In genomic region chr6:116099036-116099435, GRCh38 we compare ENCODE assay signal across 1 cellular context.
A peak's percentile ranks its signal among the peaks of the same experiment; 100 is the strongest.
TF ChIP-seq lines count a peak whose summit lies in the region.

No MANE protein-coding gene starts in this region.

TF ChIP-seq in K562, 482 proteins besides CTCF, POLR2A, EP300 and RAD21:
- TF ChIP-seq MAFK (IDR thresholded peaks at IDR 0.05; ENCODE audit: low read length) (peak; percentile 75), ZNF507 (tag; conservative IDR thresholded peaks at IDR 0.05) (no peak), ZNF316 (IDR thresholded peaks at IDR 0.05) (peak; percentile 91), MAFF (IDR thresholded peaks at IDR 0.05; ENCODE audit: low read length) (peak; percentile 79), MAFG (tag; conservative IDR thresholded peaks at IDR 0.05) (peak; percentile 77), NUFIP1 (IDR thresholded peaks at IDR 0.05; ENCODE audit: partially characterized antibody) (no peak), C11orf30 (IDR thresholded peaks at IDR 0.05; ENCODE audit: low read depth) (peak; percentile 84), REST (CRISPR knock-in tag; IDR thresholded peaks at IDR 0.05; ENCODE audit: low read depth) (no peak)
